In the genomic region with DNA sequence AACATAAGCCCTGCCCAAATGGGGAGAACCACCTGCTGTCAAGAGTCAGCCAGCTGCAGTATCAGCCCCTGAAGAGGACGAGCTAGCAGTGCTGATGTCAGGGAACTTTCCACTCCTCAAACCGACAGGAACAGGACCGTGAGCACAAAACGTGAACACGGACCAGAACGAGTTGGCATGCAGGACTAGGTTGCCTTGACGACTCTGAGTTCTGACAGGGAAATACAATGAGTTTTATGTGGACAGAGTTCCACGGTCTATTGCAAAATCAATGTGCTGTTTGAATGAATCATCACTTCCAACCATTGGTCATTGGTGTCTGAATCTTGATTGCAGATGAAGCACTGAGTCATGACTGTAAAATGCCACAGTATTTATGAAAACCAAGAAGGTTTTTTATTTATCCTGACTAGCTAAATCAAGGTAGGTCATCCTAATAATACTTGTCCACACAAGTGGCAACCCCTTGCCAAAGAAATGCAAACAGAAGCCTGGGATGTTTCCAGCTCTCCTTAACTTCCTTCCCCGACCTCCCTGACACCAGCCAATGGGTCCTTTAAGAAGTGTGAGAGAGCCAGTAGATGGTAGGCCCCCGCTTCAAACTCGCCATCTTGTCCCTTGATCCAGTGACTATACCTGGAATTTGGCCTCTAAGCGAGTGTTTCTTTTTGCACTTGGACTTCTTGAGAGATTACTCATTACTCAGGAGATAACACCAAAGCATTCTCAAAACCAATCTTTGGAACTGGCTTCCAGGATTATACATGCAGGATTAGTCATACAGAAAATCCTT, we compare ENCODE assay signal across 8 cellular contexts.
DNase-seq lines count a peak whose midpoint lies in the region; ATAC-seq, FAIRE-seq and TF ChIP-seq lines count a peak whose summit lies in the region.

No MANE protein-coding gene starts in this region.

- peak overlapping the region; percentile 99 for H3K9ac ChIP-seq in PC-3 (ENCODE audit: low read length)

- no peaks in the 10 kb centered on the region for H3K27me3 Mint-ChIP-seq in osteocyte (ENCODE audit: unreplicated experiment)

- H3K27me3 ChIP-seq in PC-3 (ENCODE audit: low read length): no peaks in the 10 kb centered on the region

- no peak for FAIRE-seq in D721Med (lab: Jason Lieb, UNC)

- H3F3A ChIP-seq in PC-3 (ENCODE audit: low read length, unreplicated experiment): peaks cover 17% of the 10 kb centered on the region

- DNase-seq in NCI-H2029 treated with DMSO at 0.1 percent for 48 hours (lab: John Stamatoyannopoulos, UW) (peak; percentile 17), NCI-H2029 (lab: John Stamatoyannopoulos, UW) (no peak), PC-3 (peak; percentile 99), epithelial cell of proximal tubule (ENCODE audit: low read depth) (peak; percentile 100), osteocyte (ENCODE audit: extremely low spot score, unreplicated experiment) (peak; percentile 81), NCI-H1436 (lab: John Stamatoyannopoulos, UW) (no peak), D721Med (ENCODE audit: insufficient read length, low spot score) (no peak)

- peaks cover 51% of the 10 kb centered on the region for H3K4me1 ChIP-seq in PC-3 (ENCODE audit: insufficient read depth, low read length)

- no peaks in the 10 kb centered on the region for H4K20me1 ChIP-seq in PC-3 (ENCODE audit: low read length)

- peaks cover 9% of the 10 kb centered on the region; the same call in 1 of the 2 replicates for H3K79me2 ChIP-seq in PC-3 (ENCODE audit: low read length)

- POLR2A ChIA-PET in PC-3 (lab: Charles Lee; ENCODE audit: unreplicated experiment): interaction anchor here (0.5 to 1.8 kb wide), 8 partner anchors 38 to 161 kb away, joined by 3 to 14 read pairs (median 6); partner anchors contain the start of gene ALDH1A3

- no peak for TF ChIP-seq CTCF in PC-3 (conservative IDR thresholded peaks at IDR 0.05; ENCODE audit: low read depth, low read length)
- TF ChIP-seq CTCF in epithelial cell of proximal tubule (conservative IDR thresholded peaks at IDR 0.05; ENCODE audit: low read depth, low read length): no peak
- no peak for TF ChIP-seq CTCF in osteocyte (IDR thresholded peaks at IDR 0.05)
- no peak for TF ChIP-seq CTCF in D721Med (IDR thresholded peaks at IDR 0.05; ENCODE audit: insufficient read depth, missing control alignments)

- H3K9me3 Mint-ChIP-seq in osteocyte (ENCODE audit: unreplicated experiment): no peaks in the 10 kb centered on the region

- H3K27ac Mint-ChIP-seq in osteocyte (ENCODE audit: unreplicated experiment): peak overlapping the region; percentile 80

- TSS peak; percentile 76 for BruUV-seq in PC-3 (replicated peaks; lab: Mats Ljungman, UMichigan)

- peak overlapping the region; percentile 100 for H3K27ac ChIP-seq in PC-3 (ENCODE audit: low read length)

- peak overlapping the region; percentile 76 for H3K4me2 ChIP-seq in PC-3 (ENCODE audit: low read length)

- peak overlapping the region; percentile 38; the same call in 1 of the 2 replicates for H3K4me3 ChIP-seq in PC-3 (ENCODE audit: low read length)
- H3K4me3 ChIP-seq in epithelial cell of proximal tubule (ENCODE audit: low read depth, low read length): peak overlapping the region; percentile 17

- CTCF ChIA-PET in PC-3 (lab: Charles Lee): interaction anchor here (1.0 to 1.7 kb wide), 2 partner anchors 38 to 151 kb away, joined by 3 to 9 read pairs; no protein-coding TSS in a partner anchor

- no peaks in the 10 kb centered on the region for H3K36me3 Mint-ChIP-seq in osteocyte (ENCODE audit: unreplicated experiment)

- H3K9me2 ChIP-seq in PC-3 (replicated peaks; ENCODE audit: low read length): no peaks in the 10 kb centered on the region

- intact Hi-C loops in PC-3 (cut with micrococcal nuclease): loop anchor here (1.0 to 5.0 kb wide), 7 partner anchors 9 to 151 kb away; no protein-coding TSS in a partner anchor

- peaks cover 49% of the 10 kb centered on the region for H3K4me1 Mint-ChIP-seq in osteocyte (ENCODE audit: unreplicated experiment)

- peak; percentile 69 for ATAC-seq in PC-3
- no peak for ATAC-seq in GM18861 (IDR thresholded peaks at IDR 0.05; ENCODE audit: unreplicated experiment)

- H3K9me3 ChIP-seq in PC-3 (ENCODE audit: low read length): no peaks in the 10 kb centered on the region

- no peaks in the 10 kb centered on the region for H3K36me3 ChIP-seq in PC-3 (ENCODE audit: low read depth, low read length)

- H3K4me3 Mint-ChIP-seq in osteocyte (ENCODE audit: unreplicated experiment): no peak overlapping the region

- no peak overlapping the region for H2AFZ ChIP-seq in PC-3 (ENCODE audit: low read length)

Comparison
In these comparisons a context has a peak if more than half of its experiments do, and no peak if none do; other contexts are left out.
1. DNase-seq: peak in NCI-H2029 treated with DMSO at 0.1 percent for 48 hours (single experiment), PC-3 (single experiment), epithelial cell of proximal tubule (single experiment) and osteocyte (single experiment); none in NCI-H2029 (single experiment), NCI-H1436 (single experiment) and D721Med (single experiment).